Comparison of ENCODE assay signal across 8 cellular contexts in the genomic region with DNA sequence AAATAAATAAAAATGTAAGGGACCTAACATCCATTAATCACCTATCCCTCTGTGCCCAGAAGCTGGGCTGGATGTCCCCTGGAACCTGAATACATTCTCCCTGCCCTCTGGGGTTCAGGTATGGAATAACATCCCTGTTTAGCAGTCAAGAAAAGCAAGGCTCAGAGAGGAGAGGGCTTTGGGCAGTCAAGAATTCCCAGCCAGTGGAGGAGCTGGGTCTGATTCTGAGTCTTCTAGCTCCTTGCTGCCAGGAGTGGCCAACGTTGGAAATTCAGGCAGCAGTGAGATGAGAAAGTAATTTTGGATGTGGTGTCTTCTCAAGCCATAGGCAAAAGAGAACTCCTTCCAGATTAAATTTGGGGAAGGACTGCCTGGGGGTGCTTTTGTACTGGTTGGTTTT. TPM values are rescaled to one million over a fixed set of nuclear protein-coding genes. Genes with fewer than 3 reads are reported as not detected.
DNase-seq lines count a peak whose midpoint lies in the region; ATAC-seq and TF ChIP-seq lines count a peak whose summit lies in the region.

No MANE protein-coding gene starts in this region.

- no peak overlapping the region for H2AFZ ChIP-seq in GM23248

- no peak overlapping the region for H3K27ac Mint-ChIP-seq in CD4-positive, alpha-beta T cell

- H3K27ac ChIP-seq in A673 (ENCODE audit: low read depth, low read length, poor library complexity, severe bottlenecking) = no peak overlapping the region
- H3K27ac ChIP-seq in GM23248 = no peak overlapping the region
- H3K27ac ChIP-seq in SJCRH30 = no peak overlapping the region
- no peak overlapping the region for H3K27ac ChIP-seq in ascending aorta
- no peak overlapping the region for H3K27ac ChIP-seq in CD4-positive, alpha-beta T cell (ENCODE audit: low read depth, low read length)

- H3K4me1 Mint-ChIP-seq in CD4-positive, alpha-beta T cell (ENCODE audit: low read depth) = peaks cover 31% of the 10 kb centered on the region

- no peak overlapping the region for H3K4me3 Mint-ChIP-seq in CD4-positive, alpha-beta T cell

- H3F3A ChIP-seq in GM23248 (ENCODE audit: insufficient read depth) = peaks cover 8% of the 10 kb centered on the region

- H4K20me1 ChIP-seq in GM23248 (ENCODE audit: insufficient read depth) = no peaks in the 10 kb centered on the region

- no TSS peak for BruUV-seq in A673 (replicated peaks; lab: Mats Ljungman, UMichigan)

- H3K4me1 ChIP-seq in A673 (ENCODE audit: insufficient read depth, low read length, poor library complexity, severe bottlenecking) (peaks cover 13% of the 10 kb centered on the region), GM23248 (ENCODE audit: insufficient read depth) (peaks cover 12% of the 10 kb centered on the region), SJCRH30 (no peaks in the 10 kb centered on the region), ascending aorta (peaks cover 12 to 13% of the 10 kb centered on the region in 2 donors)

- no peak overlapping the region for H3K9ac ChIP-seq in GM23248

- H3K9me3 ChIP-seq in A673 (ENCODE audit: low read depth, low read length, poor library complexity, severe bottlenecking) (no peaks in the 10 kb centered on the region), GM23248 (ENCODE audit: low read depth) (no peaks in the 10 kb centered on the region), SJCRH30 (replicated peaks) (peaks cover 5% of the 10 kb centered on the region; the same call in 1 of the 2 replicates), ascending aorta (no peaks in the 10 kb centered on the region)
- H3K9me3 ChIP-seq in CD4-positive, alpha-beta T cell (ENCODE audit: control insufficient read depth, low read length) = no peaks in the 10 kb centered on the region

- H3K27me3 Mint-ChIP-seq in CD4-positive, alpha-beta T cell = peaks cover 63% of the 10 kb centered on the region

- no peaks in the 10 kb centered on the region for H3K9me3 Mint-ChIP-seq in CD4-positive, alpha-beta T cell

- H3K27me3 ChIP-seq in A673 (replicated peaks; ENCODE audit: insufficient read depth, low read depth, low read length, poor library complexity) (peaks cover 66% of the 10 kb centered on the region), GM23248 (replicated peaks; ENCODE audit: insufficient read depth) (peaks cover 46% of the 10 kb centered on the region), SJCRH30 (peaks cover 3% of the 10 kb centered on the region), ascending aorta (peaks cover 9% of the 10 kb centered on the region)
- peaks cover 36% of the 10 kb centered on the region for H3K27me3 ChIP-seq in CD4-positive, alpha-beta T cell (ENCODE audit: control insufficient read depth, insufficient read depth, low read length)

- CTCF ChIA-PET in A673 (lab: Charles Lee) = interaction anchor here (0.5 to 1.6 kb wide), 6 partner anchors 11 to 296 kb away, joined by 3 to 4 read pairs (median 3); no protein-coding TSS in a partner anchor
- CTCF ChIA-PET in CD4-positive, alpha-beta T cell (lab: Charles Lee) = no interaction called here

- H3K4me3 ChIP-seq in A673 (ENCODE audit: low read depth, low read length, poor library complexity, severe bottlenecking) = no peak overlapping the region
- no peak overlapping the region for H3K4me3 ChIP-seq in GM23248
- H3K4me3 ChIP-seq in SJCRH30 = no peak overlapping the region
- H3K4me3 ChIP-seq in foreskin fibroblast (ENCODE audit: low read depth in 1 of 2, low read length in 2 of 2) = no peak overlapping the region
- no peak overlapping the region for H3K4me3 ChIP-seq in ascending aorta

- H3K79me2 ChIP-seq in GM23248 (ENCODE audit: insufficient read depth) = no peaks in the 10 kb centered on the region

- WGBS in GM23248 (ENCODE audit: low coverage in 1 of 2, low lambda C conversion rate in 2 of 2, missing lambda C conversion rate in 2 of 2), 2 experiments = 0 to 8% methylated on average over 1 of the region's 1 CpG

- no peak overlapping the region for H3K4me2 ChIP-seq in GM23248 (ENCODE audit: unreplicated experiment)

- in situ Hi-C loops in GM23248 (cut with MboI) = no loop called here

- H3K36me3 ChIP-seq in A673 (ENCODE audit: insufficient read depth, low read length, poor library complexity, severe bottlenecking) = no peaks in the 10 kb centered on the region
- H3K36me3 ChIP-seq in GM23248 (ENCODE audit: low read depth) = no peaks in the 10 kb centered on the region
- H3K36me3 ChIP-seq in SJCRH30 = no peaks in the 10 kb centered on the region
- H3K36me3 ChIP-seq in ascending aorta = no peaks in the 10 kb centered on the region

- H3K9me2 ChIP-seq in GM23248 (ENCODE audit: insufficient read depth) = no peaks in the 10 kb centered on the region

- POLR2A ChIA-PET in A673 (lab: Charles Lee; ENCODE audit: low non-redundant PET) = interaction anchor here (0.6 kb wide), 1 partner anchor 101 kb away, joined by 13 read pairs; a partner anchor contains a TSS
- POLR2A ChIA-PET in CD4-positive, alpha-beta T cell (lab: Charles Lee) = no interaction called here

- no peaks in the 10 kb centered on the region for H3K36me3 Mint-ChIP-seq in CD4-positive, alpha-beta T cell (ENCODE audit: low read depth)

- ATAC-seq in CD4-positive, alpha-beta T cell (ENCODE audit: poor library complexity) = no peak
- no peak for ATAC-seq in HG02759 (IDR thresholded peaks at IDR 0.05; ENCODE audit: unreplicated experiment)

- DNase-seq in A673 (ENCODE audit: low spot score) (peak; percentile 57), GM23248 (peak; percentile 74), SJCRH30 (peak; percentile 52 to 67), foreskin fibroblast (peak in 1 of 2 donors; percentile 63), pons (ENCODE audit: low spot score) (no peak), ascending aorta (ENCODE audit: low spot score in 2 of 2) (no peak)
- DNase-seq in CD4-positive, alpha-beta T cell = no peak

- peak; percentile 41; the same call in 1 of the 2 replicates for TF ChIP-seq CTCF in A673 (conservative IDR thresholded peaks at IDR 0.05; ENCODE audit: low read depth, low read length)
- peak; percentile 29 for TF ChIP-seq CTCF in foreskin fibroblast (IDR thresholded peaks at IDR 0.05; ENCODE audit: low read depth, low read length)
- TF ChIP-seq CTCF in ascending aorta (IDR thresholded peaks at IDR 0.05) = peak in 1 of 3 experiments; percentile 11
- TF ChIP-seq CTCF in CD4-positive, alpha-beta T cell (IDR thresholded peaks at IDR 0.05) = no peak

- intact Hi-C loops in A673 (cut with micrococcal nuclease; ENCODE audit: unreplicated experiment) (loop anchor here (10.0 kb wide), 1 partner anchor 186 kb away; no protein-coding TSS in a partner anchor), ascending aorta (cut with DNase I) (loop anchor here (10.0 kb wide), 1 partner anchor 76 kb away; no protein-coding TSS in a partner anchor)
- intact Hi-C loops in CD4-positive, alpha-beta T cell (cut with DNase I, micrococcal nuclease) = loop anchor here in 1 of 2 experiments (5.0 kb wide), 1 partner anchor 73 kb away; no protein-coding TSS in a partner anchor

RNA-seq across cellular contexts. Expression of a gene that starts 42.6 kb away (rescaled TPM):
- total RNA-seq in A673 (2021) (15.4 and 19.0 TPM in 2 replicates), ascending aorta (49.1 TPM)
- total RNA-seq in GM23248 (2014; rRNA removed; shearing (Covaris generic)) = 46.5 and 50.7 TPM in 2 replicates
- 47.3 and 49.2 TPM in 2 replicates for polyA plus RNA-seq in GM23248 (2016; fragmentation: Nextera tagmentation; extraction: Ambion mirVana)
- 23.8 and 25.5 TPM in 2 replicates for total RNA-seq in SJCRH30 (2014; rRNA removed; shearing (Covaris generic))
- total RNA-seq in CD4-positive, alpha-beta T cell = 10 to 100 TPM; 50.6 to 51.6 TPM

Comparison
In these comparisons a context has a peak if more than half of its experiments do, and no peak if none do; other contexts are left out.
1. DNase-seq: peak in A673 (single experiment), GM23248 (single experiment) and SJCRH30 (2 of 2); none in pons (single experiment), ascending aorta (0 of 2) and CD4-positive, alpha-beta T cell (0 of 10).